ENCODE assay signal across 2 cellular contexts in the genomic region with DNA sequence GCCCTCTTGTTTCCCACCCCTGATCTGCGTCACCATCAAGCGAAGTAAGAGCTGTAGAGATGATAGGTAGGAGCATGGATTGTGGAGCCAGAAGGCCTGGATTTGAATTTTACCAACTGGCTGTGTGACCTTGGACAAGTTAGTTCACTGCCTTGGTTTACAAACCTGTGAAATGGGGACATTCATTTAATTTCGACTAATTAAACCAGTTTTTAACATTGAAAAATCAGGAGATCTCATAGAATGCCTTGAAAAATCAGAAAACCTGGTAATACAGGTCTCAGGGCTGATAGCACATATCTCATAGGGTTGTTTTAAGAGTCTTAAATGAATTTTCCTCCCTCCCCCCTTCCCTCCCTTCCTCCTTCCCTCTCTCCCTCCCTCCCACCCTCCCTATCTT.
A peak's percentile ranks its signal among the peaks of the same experiment; 100 is the strongest.
TF ChIP-seq lines count a peak whose summit lies in the region.

No MANE protein-coding gene starts in this region.

TF ChIP-seq in HepG2, 621 proteins besides CTCF, POLR2A, EP300 and RAD21:
- peak; percentile 82 for TF ChIP-seq ZNF629 (CRISPR knock-in tag; conservative IDR thresholded peaks at IDR 0.05)
- no peak for TF ChIP-seq SRY (CRISPR knock-in tag; IDR thresholded peaks at IDR 0.05)
- TF ChIP-seq HNRNPK (IDR thresholded peaks at IDR 0.05; ENCODE audit: low read depth, low read length, poor library complexity, severe bottlenecking): peak; percentile 92
- TF ChIP-seq, protein P1, sequence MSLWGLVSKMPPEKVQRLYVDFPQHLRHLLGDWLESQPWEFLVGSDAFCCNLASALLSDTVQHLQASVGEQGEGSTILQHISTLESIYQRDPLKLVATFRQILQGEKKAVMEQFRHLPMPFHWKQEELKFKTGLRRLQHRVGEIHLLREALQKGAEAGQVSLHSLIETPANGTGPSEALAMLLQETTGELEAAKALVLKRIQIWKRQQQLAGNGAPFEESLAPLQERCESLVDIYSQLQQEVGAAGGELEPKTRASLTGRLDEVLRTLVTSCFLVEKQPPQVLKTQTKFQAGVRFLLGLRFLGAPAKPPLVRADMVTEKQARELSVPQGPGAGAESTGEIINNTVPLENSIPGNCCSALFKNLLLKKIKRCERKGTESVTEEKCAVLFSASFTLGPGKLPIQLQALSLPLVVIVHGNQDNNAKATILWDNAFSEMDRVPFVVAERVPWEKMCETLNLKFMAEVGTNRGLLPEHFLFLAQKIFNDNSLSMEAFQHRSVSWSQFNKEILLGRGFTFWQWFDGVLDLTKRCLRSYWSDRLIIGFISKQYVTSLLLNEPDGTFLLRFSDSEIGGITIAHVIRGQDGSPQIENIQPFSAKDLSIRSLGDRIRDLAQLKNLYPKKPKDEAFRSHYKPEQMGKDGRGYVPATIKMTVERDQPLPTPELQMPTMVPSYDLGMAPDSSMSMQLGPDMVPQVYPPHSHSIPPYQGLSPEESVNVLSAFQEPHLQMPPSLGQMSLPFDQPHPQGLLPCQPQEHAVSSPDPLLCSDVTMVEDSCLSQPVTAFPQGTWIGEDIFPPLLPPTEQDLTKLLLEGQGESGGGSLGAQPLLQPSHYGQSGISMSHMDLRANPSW (CRISPR knock-in tag; IDR thresholded peaks at IDR 0.05; ENCODE audit: borderline replicate concordance): no peak
- TF ChIP-seq ZBTB8A (CRISPR knock-in tag; IDR thresholded peaks at IDR 0.05; ENCODE audit: borderline replicate concordance, low read depth): no peak
- no peak for TF ChIP-seq CAMTA2 (CRISPR knock-in tag; IDR thresholded peaks at IDR 0.05; ENCODE audit: borderline replicate concordance)

TF ChIP-seq in IMR-90, 13 proteins besides CTCF, POLR2A, EP300 and RAD21:
- TF ChIP-seq, protein P2, sequence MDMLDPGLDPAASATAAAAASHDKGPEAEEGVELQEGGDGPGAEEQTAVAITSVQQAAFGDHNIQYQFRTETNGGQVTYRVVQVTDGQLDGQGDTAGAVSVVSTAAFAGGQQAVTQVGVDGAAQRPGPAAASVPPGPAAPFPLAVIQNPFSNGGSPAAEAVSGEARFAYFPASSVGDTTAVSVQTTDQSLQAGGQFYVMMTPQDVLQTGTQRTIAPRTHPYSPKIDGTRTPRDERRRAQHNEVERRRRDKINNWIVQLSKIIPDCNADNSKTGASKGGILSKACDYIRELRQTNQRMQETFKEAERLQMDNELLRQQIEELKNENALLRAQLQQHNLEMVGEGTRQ (IDR thresholded peaks at IDR 0.05; ENCODE audit: low read depth, low read length): no peak
- TF ChIP-seq BHLHE40 (IDR thresholded peaks at IDR 0.05; ENCODE audit: low read depth, low read length) (no peak), MXI1 (IDR thresholded peaks at IDR 0.05; ENCODE audit: borderline replicate concordance, low read depth, low read length) (no peak), CEBPB (IDR thresholded peaks at IDR 0.05; ENCODE audit: low read depth, low read length) (no peak), MAZ (IDR thresholded peaks at IDR 0.05; ENCODE audit: borderline replicate concordance, low read depth, low read length) (no peak)
